8 cellular contexts compared by ENCODE assay signal in genomic region chr11:3512138-3512551, GRCh38.
DNase-seq lines count a peak whose midpoint lies in the region; ATAC-seq and TF ChIP-seq lines count a peak whose summit lies in the region.
"Not testable (repeated sequence)": the region's sequence is repeated elsewhere in the genome, so short reads cannot be mapped to it uniquely, and the experiment has no call there.

No MANE protein-coding gene starts in this region.

- H3K27ac Mint-ChIP-seq in activated CD4-positive, alpha-beta memory T cell treated with anti-CD3 and anti-CD28 coated beads for 36 hours = peak overlapping the region; percentile 95
- H3K27ac Mint-ChIP-seq in activated naive CD4-positive, alpha-beta T cell treated with anti-CD3 and anti-CD28 coated beads, Interleukin-2, amount 10 ng/mL, durations not matched to agents 7 days and 5 days = peak overlapping the region; percentile 85
- peak overlapping the region; percentile 77 to 97 for H3K27ac Mint-ChIP-seq in effector memory CD8-positive, alpha-beta T cell

- not testable (repeated sequence) for H3K79me2 ChIP-seq in smooth muscle cell (ENCODE audit: low read depth)

- peak overlapping the region; percentile 97 for H3K27ac ChIP-seq in smooth muscle cell (ENCODE audit: low read depth)

- H3F3A ChIP-seq in smooth muscle cell (ENCODE audit: low read depth) = not testable (repeated sequence)

- H3K9ac ChIP-seq in smooth muscle cell (ENCODE audit: low read depth) = peak overlapping the region; percentile 95

- H3K4me3 Mint-ChIP-seq in activated CD4-positive, alpha-beta memory T cell treated with anti-CD3 and anti-CD28 coated beads for 36 hours = peak overlapping the region; percentile 75
- peak overlapping the region; percentile 42 for H3K4me3 Mint-ChIP-seq in activated naive CD4-positive, alpha-beta T cell treated with anti-CD3 and anti-CD28 coated beads, Interleukin-2, amount 10 ng/mL, durations not matched to agents 7 days and 5 days
- peak overlapping the region; percentile 34 to 68 for H3K4me3 Mint-ChIP-seq in effector memory CD8-positive, alpha-beta T cell

- peak overlapping the region; percentile 81 for H3K4me2 ChIP-seq in smooth muscle cell

- H2AFZ ChIP-seq in smooth muscle cell (ENCODE audit: low read depth) = not testable (repeated sequence)

- CTCF ChIA-PET in activated CD4-positive, alpha-beta memory T cell treated with anti-CD3 and anti-CD28 coated beads for 36 hours (lab: Charles Lee); activated naive CD4-positive, alpha-beta T cell treated with anti-CD3 and anti-CD28 coated beads, Interleukin-2, amount 10 ng/mL, durations not matched to agents 7 days and 5 days (lab: Charles Lee): not testable (repeated sequence)

- POLR2A ChIA-PET in activated CD4-positive, alpha-beta memory T cell treated with anti-CD3 and anti-CD28 coated beads for 36 hours (lab: Charles Lee) = not testable (repeated sequence)

- H3K9me3 ChIP-seq in mucosa of descending colon; smooth muscle cell (replicated peaks; ENCODE audit: low read depth): not testable (repeated sequence)

- not testable (repeated sequence) for H4K20me1 ChIP-seq in smooth muscle cell (ENCODE audit: low read depth)

- not testable (repeated sequence) for H3K4me3 ChIP-seq in mucosa of descending colon
- H3K4me3 ChIP-seq in smooth muscle cell = peak overlapping the region; percentile 38

- DNase-seq in HT-29 (ENCODE audit: low spot score) = peak; percentile 22
- DNase-seq in RPMI8226 = peak; percentile 63
- DNase-seq in activated CD4-positive, alpha-beta memory T cell treated with anti-CD3 and anti-CD28 coated beads for 36 hours = peak; percentile 79
- DNase-seq in activated naive CD4-positive, alpha-beta T cell treated with anti-CD3 and anti-CD28 coated beads, Interleukin-2, amount 10 ng/mL, durations not matched to agents 7 days and 5 days = peak; percentile 51
- peak; percentile 30 to 37 (median 33) for DNase-seq in effector memory CD8-positive, alpha-beta T cell
- DNase-seq in mucosa of descending colon = peak in 2 of 3 donors; percentile 32 to 36
- not testable (repeated sequence) for DNase-seq in smooth muscle cell (lab: John Stamatoyannopoulos, UW; ENCODE audit: unreplicated experiment)
- peak; percentile 43 for DNase-seq in ureter (ENCODE audit: low spot score)

- not testable (repeated sequence) for ATAC-seq in effector memory CD8-positive, alpha-beta T cell (replicated peaks); mucosa of descending colon

- H3K27me3 ChIP-seq in smooth muscle cell (ENCODE audit: low read depth) = not testable (repeated sequence)

- H3K36me3 ChIP-seq in mucosa of descending colon (ENCODE audit: low read depth); smooth muscle cell (ENCODE audit: low read depth): not testable (repeated sequence)

- 26% methylated on average over 10 of the region's 10 CpGs for WGBS in smooth muscle cell (ENCODE audit: low lambda C conversion rate)

- intact Hi-C loops in activated CD4-positive, alpha-beta memory T cell treated with anti-CD3 and anti-CD28 coated beads for 36 hours (cut with micrococcal nuclease); mucosa of descending colon (cut with DNase I, micrococcal nuclease): not testable (repeated sequence)

- H3K36me3 Mint-ChIP-seq in activated CD4-positive, alpha-beta memory T cell treated with anti-CD3 and anti-CD28 coated beads for 36 hours; activated naive CD4-positive, alpha-beta T cell treated with anti-CD3 and anti-CD28 coated beads, Interleukin-2, amount 10 ng/mL, durations not matched to agents 7 days and 5 days: not testable (repeated sequence)
- H3K36me3 Mint-ChIP-seq in effector memory CD8-positive, alpha-beta T cell (ENCODE audit: insufficient read depth) = peaks cover 12% of the 10 kb centered on the region

- not testable (repeated sequence) for H3K27me3 Mint-ChIP-seq in activated CD4-positive, alpha-beta memory T cell treated with anti-CD3 and anti-CD28 coated beads for 36 hours; activated naive CD4-positive, alpha-beta T cell treated with anti-CD3 and anti-CD28 coated beads, Interleukin-2, amount 10 ng/mL, durations not matched to agents 7 days and 5 days
- H3K27me3 Mint-ChIP-seq in effector memory CD8-positive, alpha-beta T cell = peaks cover 0 to 17% of the 10 kb centered on the region in 2 donors

- TF ChIP-seq CTCF in mucosa of descending colon (IDR thresholded peaks at IDR 0.05); smooth muscle cell (IDR thresholded peaks at IDR 0.05; ENCODE audit: borderline replicate concordance, insufficient read depth, poor library complexity, severe bottlenecking): not testable (repeated sequence)

- H3K4me1 ChIP-seq in mucosa of descending colon (ENCODE audit: low read depth) = not testable (repeated sequence)
- H3K4me1 ChIP-seq in smooth muscle cell (ENCODE audit: low read depth) = peaks cover 10% of the 10 kb centered on the region

- H3K4me1 Mint-ChIP-seq in activated CD4-positive, alpha-beta memory T cell treated with anti-CD3 and anti-CD28 coated beads for 36 hours (ENCODE audit: low read depth) = peaks cover 43% of the 10 kb centered on the region
- H3K4me1 Mint-ChIP-seq in activated naive CD4-positive, alpha-beta T cell treated with anti-CD3 and anti-CD28 coated beads, Interleukin-2, amount 10 ng/mL, durations not matched to agents 7 days and 5 days = peaks cover 27% of the 10 kb centered on the region
- peaks cover 9 to 14% of the 10 kb centered on the region in 2 donors for H3K4me1 Mint-ChIP-seq in effector memory CD8-positive, alpha-beta T cell (ENCODE audit: low read depth in 2 of 2)

- not testable (repeated sequence) for H3K9me3 Mint-ChIP-seq in activated CD4-positive, alpha-beta memory T cell treated with anti-CD3 and anti-CD28 coated beads for 36 hours; activated naive CD4-positive, alpha-beta T cell treated with anti-CD3 and anti-CD28 coated beads, Interleukin-2, amount 10 ng/mL, durations not matched to agents 7 days and 5 days; effector memory CD8-positive, alpha-beta T cell
